Comparison of ENCODE assay signal across 16 cellular contexts in the genomic region with DNA sequence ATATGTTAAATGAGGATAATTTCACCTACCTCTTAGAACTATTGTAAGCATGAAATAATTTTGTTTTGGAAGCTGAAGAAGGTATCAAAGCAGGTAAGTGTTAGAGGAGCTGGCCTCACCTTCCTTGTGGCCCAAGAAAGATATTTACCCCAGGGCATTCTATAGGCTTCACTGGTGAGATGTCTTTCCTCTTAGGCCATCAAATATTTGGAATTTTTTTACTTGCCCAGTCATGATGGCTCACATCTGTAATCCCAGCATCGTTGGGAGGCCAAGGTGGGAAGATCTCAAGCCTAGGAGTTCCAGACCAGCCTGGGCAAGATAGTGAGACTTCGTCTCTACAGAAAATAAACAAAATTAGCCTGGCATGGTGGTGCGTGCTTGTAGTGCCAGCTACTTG. TPM values are rescaled to one million over a fixed set of nuclear protein-coding genes. Genes with fewer than 3 reads are reported as not detected.
DNase-seq lines count a peak whose midpoint lies in the region; ATAC-seq, FAIRE-seq and TF ChIP-seq lines count a peak whose summit lies in the region.
"Had no signal": no experiment of that assay in that cellular context is flagged by ENCODE, and none has a peak within 500 bp of the region (broad histone marks: within the 10 kb centered on the region; RNA-seq: fewer than 3 reads in every experiment).

No MANE protein-coding gene starts in this region.

- FAIRE-seq in RCC 7860 (lab: Jason Lieb, UNC): no peak
- FAIRE-seq: A549 had no signal

- ATAC-seq in HG03159 (IDR thresholded peaks at IDR 0.05; ENCODE audit: unreplicated experiment): no peak
- ATAC-seq: CD8-positive, alpha-beta T cell had no signal

- no peak for DNase-seq in Caco-2
- peak; percentile 13 for DNase-seq in HCEC 1CT
- peak; percentile 32 for DNase-seq in RCC 7860 (ENCODE audit: low spot score)
- peak; percentile 65 for DNase-seq in epithelial cell of esophagus (ENCODE audit: low read depth)
- DNase-seq in activated CD4-positive, alpha-beta memory T cell treated with anti-CD3 and anti-CD28 coated beads, Interleukin-2, amount 10 ng/mL, durations not matched to agents 7 days and 5 days: no peak
- no peak for DNase-seq in SW480 (ENCODE audit: low spot score)
- DNase-seq in mesothelial cell of epicardium (ENCODE audit: low spot score in 2 of 2, unreplicated experiment in 2 of 2): no peak
- DNase-seq: CD8-positive, alpha-beta T cell; NCI-H1436; NCI-H2029; NCI-H446; NK-92 treated with Interleukin-12 subunit alpha and Interleukin-12 subunit beta, amount 100 ng/mL, for 24 hours; SW 1271 had no signal

- intact Hi-C loops in Caco-2 (cut with micrococcal nuclease; ENCODE audit: unreplicated experiment): no loop called here

- TF ChIP-seq CTCF in Caco-2 (IDR thresholded peaks at IDR 0.05; ENCODE audit: insufficient read depth in 1 of 2, low read depth in 1 of 2, low read length in 1 of 2, severe bottlenecking in 1 of 2, unreplicated experiment in 1 of 2): no peak
- TF ChIP-seq CTCF in epithelial cell of esophagus (IDR thresholded peaks at IDR 0.05; ENCODE audit: insufficient read depth, low read depth, low read length, missing control alignments): no peak
- no peak for TF ChIP-seq CTCF in mesothelial cell of epicardium (IDR thresholded peaks at IDR 0.05; ENCODE audit: unreplicated experiment)

- H3K9me3 ChIP-seq in Caco-2: no peaks in the 10 kb centered on the region
- H3K9me3 ChIP-seq: A549, BLaER1 had no signal

- no TSS peak for BruUV-seq in Caco-2 (replicated peaks; lab: Mats Ljungman, UMichigan)

- no peaks in the 10 kb centered on the region for H3K36me3 ChIP-seq in Caco-2 (ENCODE audit: control insufficient read depth, insufficient read depth, low read length)
- H3K36me3 ChIP-seq: BLaER1 had no signal

- no peak overlapping the region for H3K4me3 ChIP-seq in Caco-2 (ENCODE audit: low read depth, low read length)
- H3K4me3 ChIP-seq in epithelial cell of esophagus (ENCODE audit: low read length): no peak overlapping the region
- H3K4me3 ChIP-seq: A549, BLaER1 had no signal

- no peaks in the 10 kb centered on the region for H3K4me1 Mint-ChIP-seq in Caco-2 (ENCODE audit: low read depth, unreplicated experiment)
- peaks cover 25% of the 10 kb centered on the region for H3K4me1 Mint-ChIP-seq in activated CD4-positive, alpha-beta memory T cell treated with anti-CD3 and anti-CD28 coated beads, Interleukin-2, amount 10 ng/mL, durations not matched to agents 7 days and 5 days
- H3K4me1 Mint-ChIP-seq in mesothelial cell of epicardium: peaks cover 16% of the 10 kb centered on the region

- H3K27me3 ChIP-seq in Caco-2 (replicated peaks; ENCODE audit: control insufficient read depth, insufficient read depth, low read length): no peaks in the 10 kb centered on the region
- H3K27me3 ChIP-seq: BLaER1 had no signal

- H3K9me3 Mint-ChIP-seq in Caco-2 (ENCODE audit: unreplicated experiment) (peaks cover 4% of the 10 kb centered on the region), mesothelial cell of epicardium (peaks cover 3% of the 10 kb centered on the region)
- no peaks in the 10 kb centered on the region for H3K9me3 Mint-ChIP-seq in activated CD4-positive, alpha-beta memory T cell treated with anti-CD3 and anti-CD28 coated beads, Interleukin-2, amount 10 ng/mL, durations not matched to agents 7 days and 5 days
- H3K9me3 Mint-ChIP-seq: CD8-positive, alpha-beta T cell had no signal

- no peak overlapping the region for H3K4me3 Mint-ChIP-seq in Caco-2 (ENCODE audit: unreplicated experiment)
- H3K4me3 Mint-ChIP-seq in activated CD4-positive, alpha-beta memory T cell treated with anti-CD3 and anti-CD28 coated beads, Interleukin-2, amount 10 ng/mL, durations not matched to agents 7 days and 5 days: no peak overlapping the region
- H3K4me3 Mint-ChIP-seq in mesothelial cell of epicardium: no peak overlapping the region
- H3K4me3 Mint-ChIP-seq: CD8-positive, alpha-beta T cell had no signal

- POLR2A ChIA-PET in Caco-2 (lab: Charles Lee): no interaction called here
- POLR2A ChIA-PET in activated CD4-positive, alpha-beta memory T cell treated with anti-CD3 and anti-CD28 coated beads, Interleukin-2, amount 10 ng/mL, durations not matched to agents 7 days and 5 days (lab: Charles Lee): no interaction called here

- no peaks in the 10 kb centered on the region for H3K27me3 Mint-ChIP-seq in Caco-2 (ENCODE audit: insufficient read depth, unreplicated experiment)
- H3K27me3 Mint-ChIP-seq in activated CD4-positive, alpha-beta memory T cell treated with anti-CD3 and anti-CD28 coated beads, Interleukin-2, amount 10 ng/mL, durations not matched to agents 7 days and 5 days: no peaks in the 10 kb centered on the region
- no peaks in the 10 kb centered on the region for H3K27me3 Mint-ChIP-seq in mesothelial cell of epicardium (ENCODE audit: low read depth)

- peak overlapping the region; percentile 66 for H3K27ac Mint-ChIP-seq in Caco-2 (ENCODE audit: unreplicated experiment)
- no peak overlapping the region for H3K27ac Mint-ChIP-seq in activated CD4-positive, alpha-beta memory T cell treated with anti-CD3 and anti-CD28 coated beads, Interleukin-2, amount 10 ng/mL, durations not matched to agents 7 days and 5 days
- H3K27ac Mint-ChIP-seq in mesothelial cell of epicardium: no peak overlapping the region
- H3K27ac Mint-ChIP-seq: CD8-positive, alpha-beta T cell had no signal

- no peaks in the 10 kb centered on the region for H3K4me1 ChIP-seq in Caco-2
- H3K4me1 ChIP-seq: BLaER1 had no signal

- CTCF ChIA-PET in Caco-2 (lab: Charles Lee): no interaction called here
- CTCF ChIA-PET in activated CD4-positive, alpha-beta memory T cell treated with anti-CD3 and anti-CD28 coated beads, Interleukin-2, amount 10 ng/mL, durations not matched to agents 7 days and 5 days (lab: Charles Lee): no interaction called here

- H3K36me3 Mint-ChIP-seq in Caco-2 (ENCODE audit: insufficient read depth, unreplicated experiment): no peaks in the 10 kb centered on the region
- H3K36me3 Mint-ChIP-seq in activated CD4-positive, alpha-beta memory T cell treated with anti-CD3 and anti-CD28 coated beads, Interleukin-2, amount 10 ng/mL, durations not matched to agents 7 days and 5 days (ENCODE audit: low read depth): no peaks in the 10 kb centered on the region
- no peaks in the 10 kb centered on the region for H3K36me3 Mint-ChIP-seq in mesothelial cell of epicardium
- H3K36me3 Mint-ChIP-seq: CD8-positive, alpha-beta T cell had no signal

RNA-seq across cellular contexts. Expression of gene SMS, which starts 6.1 kb away (rescaled TPM):
- total RNA-seq in Caco-2 (2022) (158 and 164 TPM in 2 replicates), mesothelial cell of epicardium (172 to 176 TPM (median 174 TPM) in 3 replicates)
- 10 to 100 TPM; 73.9 TPM for total RNA-seq in activated CD4-positive, alpha-beta memory T cell treated with anti-CD3 and anti-CD28 coated beads, Interleukin-2, amount 10 ng/mL, durations not matched to agents 7 days and 5 days

Comparison
In these comparisons a context has a peak if more than half of its experiments do, and no peak if none do; other contexts are left out.
1. DNase-seq: peak in HCEC 1CT (single experiment), RCC 7860 (single experiment) and epithelial cell of esophagus (single experiment); none in Caco-2 (0 of 2), activated CD4-positive, alpha-beta memory T cell treated with anti-CD3 and anti-CD28 coated beads, Interleukin-2, amount 10 ng/mL, durations not matched to agents 7 days and 5 days (single experiment), SW480 (single experiment) and mesothelial cell of epicardium (0 of 2).